Comparison of ENCODE assay signal across 13 cellular contexts in the genomic region with DNA sequence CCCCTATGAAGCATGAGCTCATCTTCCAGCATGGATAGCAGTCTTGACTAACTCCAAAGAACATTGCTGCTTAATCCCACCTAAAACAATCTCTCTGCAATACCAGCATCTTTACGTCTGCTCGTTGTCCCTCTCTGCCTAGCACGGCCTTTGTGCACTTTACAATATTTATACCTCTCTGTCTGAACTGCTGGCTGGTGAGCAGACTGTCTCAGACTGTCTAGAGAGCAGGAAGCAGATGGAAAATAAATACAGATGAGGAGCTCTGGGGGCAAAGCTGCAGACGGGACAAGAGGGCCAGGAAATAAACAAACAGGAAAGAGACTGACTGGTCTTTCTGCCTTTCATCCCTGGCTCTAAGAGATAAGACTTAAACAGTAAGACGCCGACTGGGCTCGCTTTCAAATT.
DNase-seq lines count a peak whose midpoint lies in the region; ATAC-seq and TF ChIP-seq lines count a peak whose summit lies in the region.
"Had no signal": no experiment of that assay in that cellular context is flagged by ENCODE, and none has a peak within 500 bp of the region (broad histone marks: within the 10 kb centered on the region; RNA-seq: fewer than 3 reads in every experiment).

No MANE protein-coding gene starts in this region.

- in situ Hi-C loops in KBM-7 (cut with MboI; ENCODE audit: low pct_unique_long_range_greater_than_20kb, low sequenced_read_pairs): no loop called here

- H3K9ac ChIP-seq in parathyroid adenoma: no peak overlapping the region

- H3K27ac ChIP-seq in parathyroid adenoma: no peak overlapping the region
- H3K27ac ChIP-seq: prostate gland had no signal

- H3K36me3 ChIP-seq in parathyroid adenoma (ENCODE audit: control insufficient read depth, insufficient read depth, low read length): no peaks in the 10 kb centered on the region
- H3K36me3 ChIP-seq: heart right ventricle, prostate gland had no signal

- DNase-seq in KBM-7: peak; percentile 41
- peak; percentile 42 for DNase-seq in OCI-M1 (lab: John Stamatoyannopoulos, UW)
- peak; percentile 43 to 60 for DNase-seq in erythroblast (lab: John Stamatoyannopoulos, UW)
- no peak for DNase-seq in superior temporal gyrus (ENCODE audit: extremely low spot score)
- DNase-seq in HK-2 (ENCODE audit: unreplicated experiment): no peak
- DNase-seq: activated B cell treated with CpG ODN at 0.5 μM for 24 hours; activated T-cell treated with anti-CD3 and anti-CD28 coated beads, Interleukin-2, amount 50 U/mL, for 1 hour; CD8-positive, alpha-beta T cell; heart right ventricle; NCI-H2081 treated with DMSO at 0.1 percent for 48 hours had no signal

- no peak overlapping the region for H3K4me2 ChIP-seq in parathyroid adenoma (ENCODE audit: low read length)

- H3K4me3 ChIP-seq in parathyroid adenoma (ENCODE audit: low read depth, low read length): no peak overlapping the region
- H3K4me3 ChIP-seq: heart right ventricle, prostate gland had no signal

- peak overlapping the region; percentile 36 for H2AFZ ChIP-seq in parathyroid adenoma

- no peak for TF ChIP-seq CTCF in parathyroid adenoma (IDR thresholded peaks at IDR 0.05)

- no peaks in the 10 kb centered on the region for H3K79me2 ChIP-seq in parathyroid adenoma

- no peak for TF ChIP-seq POLR2A in erythroblast (IDR thresholded peaks at IDR 0.05; ENCODE audit: low read length)

- no peaks in the 10 kb centered on the region for H3K9me3 ChIP-seq in parathyroid adenoma (ENCODE audit: control insufficient read depth, low read length)
- H3K9me3 ChIP-seq: heart right ventricle, prostate gland had no signal

- no peaks in the 10 kb centered on the region for H3K27me3 ChIP-seq in parathyroid adenoma (ENCODE audit: control insufficient read depth, insufficient read depth, low read length)
- H3K27me3 ChIP-seq: heart right ventricle had no signal

- H3K4me1 ChIP-seq in parathyroid adenoma: peaks cover 10% of the 10 kb centered on the region

- ATAC-seq in GM21526 (IDR thresholded peaks at IDR 0.05; ENCODE audit: low FRiP score, unreplicated experiment): no peak
- ATAC-seq: CD8-positive, alpha-beta T cell had no signal

Comparison
In these comparisons a context has a peak if more than half of its experiments do, and no peak if none do; other contexts are left out.
1. DNase-seq: peak in KBM-7 (single experiment), OCI-M1 (single experiment) and erythroblast (2 of 2); none in superior temporal gyrus (single experiment) and HK-2 (single experiment).